Comparison of ENCODE assay signal across 8 cellular contexts in the genomic region with DNA sequence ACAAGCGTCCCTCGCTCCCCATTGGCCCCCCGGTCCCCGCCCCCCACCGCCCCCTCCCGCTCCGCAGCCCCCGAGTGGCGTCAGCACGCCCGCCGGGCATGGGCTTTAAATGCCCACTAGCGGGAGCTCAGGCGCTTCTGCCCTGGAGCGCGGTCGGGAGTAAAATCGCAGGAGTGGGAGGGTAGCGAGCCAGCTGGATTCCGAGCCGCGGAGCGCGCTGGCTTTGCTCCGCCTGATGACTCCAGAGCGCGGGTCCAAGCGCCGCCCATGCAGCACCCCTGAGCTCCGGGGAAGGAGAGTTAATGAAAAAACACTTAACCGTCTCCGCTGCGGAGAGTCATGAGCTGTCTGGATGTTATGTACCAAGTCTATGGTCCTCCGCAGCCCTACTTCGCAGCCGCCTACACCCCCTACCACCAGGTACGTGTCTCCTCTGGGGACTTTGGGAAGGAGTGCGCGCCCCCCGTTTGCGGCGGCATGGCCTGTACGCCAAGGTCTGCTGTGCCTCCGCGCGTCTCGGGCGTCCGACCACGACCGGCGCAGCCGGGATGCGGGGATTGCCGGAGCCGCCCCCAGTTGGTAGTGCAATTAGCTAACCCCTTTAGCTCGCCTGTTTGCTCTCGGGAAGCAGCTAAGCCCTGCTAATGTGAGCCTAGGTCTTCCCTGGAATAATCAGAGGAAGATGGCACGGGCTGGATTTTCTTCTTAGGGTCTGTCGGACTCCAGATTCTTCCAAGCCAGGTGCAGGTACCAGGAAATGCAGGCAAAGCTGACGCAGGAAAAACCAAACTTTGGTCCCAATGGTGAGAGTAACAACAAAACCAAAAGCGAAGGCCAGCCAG. TPM values are rescaled to one million over a fixed set of nuclear protein-coding genes. Genes with fewer than 3 reads are reported as not detected.
DNase-seq lines count a peak whose midpoint lies in the region; ATAC-seq and TF ChIP-seq lines count a peak whose summit lies in the region.

A gene with protein sequence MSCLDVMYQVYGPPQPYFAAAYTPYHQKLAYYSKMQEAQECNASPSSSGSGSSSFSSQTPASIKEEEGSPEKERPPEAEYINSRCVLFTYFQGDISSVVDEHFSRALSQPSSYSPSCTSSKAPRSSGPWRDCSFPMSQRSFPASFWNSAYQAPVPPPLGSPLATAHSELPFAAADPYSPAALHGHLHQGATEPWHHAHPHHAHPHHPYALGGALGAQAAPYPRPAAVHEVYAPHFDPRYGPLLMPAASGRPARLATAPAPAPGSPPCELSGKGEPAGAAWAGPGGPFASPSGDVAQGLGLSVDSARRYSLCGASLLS (plus strand): TSS at position 134 of the 842 bp plus-strand sequence. CDS start 206 bp downstream, at position 340.

- peak within 1 kb of the TSS; percentile 68 for H2AFZ ChIP-seq in hepatocyte

- ATAC-seq in HG03469 (IDR thresholded peaks at IDR 0.05; ENCODE audit: unreplicated experiment) (no peak), HG03108 (IDR thresholded peaks at IDR 0.05; ENCODE audit: unreplicated experiment) (no peak)

- H3K4me1 ChIP-seq in adipocyte (ENCODE audit: control insufficient read depth, insufficient read depth, low read length) (peaks cover 23% of the 10 kb centered on the region), hepatocyte (ENCODE audit: insufficient read depth) (peaks cover 17% of the 10 kb centered on the region)

- no peaks in the 10 kb centered on the region for H3K9me2 ChIP-seq in hepatocyte (replicated peaks; ENCODE audit: insufficient read depth)

- peaks cover 22% of the 10 kb centered on the region for H3K4me1 Mint-ChIP-seq in activated T-cell treated with anti-CD3 and anti-CD28 coated beads, Interleukin-2, amount 50 U/mL, for 24 hours (ENCODE audit: low read depth)
- peaks cover 4 to 13% (median 7%) of the 10 kb centered on the region in 3 donors for H3K4me1 Mint-ChIP-seq in IgD-negative memory B cell

- peak; percentile 35 for DNase-seq in activated T-cell treated with anti-CD3 and anti-CD28 coated beads, Interleukin-2, amount 50 U/mL, for 24 hours
- DNase-seq in activated T-cell treated with anti-CD3 and anti-CD28 coated beads, Interleukin-2, amount 50 U/mL, for 1 hour: no peak
- peak; percentile 37 for DNase-seq in adipocyte (ENCODE audit: low read depth)
- peak; percentile 74 for DNase-seq in hepatocyte (ENCODE audit: low spot score)
- no peak for DNase-seq in retinal pigment epithelial cell (ENCODE audit: low read depth)

- WGBS in hepatocyte (ENCODE audit: low lambda C conversion rate, missing lambda C conversion rate): 1% methylated on average over 56 of the region's 62 CpGs

- peaks cover 20% of the 10 kb centered on the region for H3K9me3 ChIP-seq in adipocyte (ENCODE audit: control insufficient read depth, low read length)
- no peaks in the 10 kb centered on the region for H3K9me3 ChIP-seq in hepatocyte (ENCODE audit: low read depth)

- no peak within 1 kb of the TSS for H3K27ac ChIP-seq in hepatocyte

- no peaks in the 10 kb centered on the region for H3K79me2 ChIP-seq in hepatocyte

- H3K27me3 Mint-ChIP-seq in activated T-cell treated with anti-CD3 and anti-CD28 coated beads, Interleukin-2, amount 50 U/mL, for 24 hours: peaks cover 93% of the 10 kb centered on the region
- peaks cover 63% of the 10 kb centered on the region for H3K27me3 Mint-ChIP-seq in IgD-negative memory B cell

- no peak within 1 kb of the TSS for H3K9ac ChIP-seq in adipocyte (ENCODE audit: low read length)

- H3K4me3 Mint-ChIP-seq in activated T-cell treated with anti-CD3 and anti-CD28 coated beads, Interleukin-2, amount 50 U/mL, for 24 hours: peak within 1 kb of the TSS; percentile 67
- H3K4me3 Mint-ChIP-seq in IgD-negative memory B cell: peak within 1 kb of the TSS in 3 of 4 donors; percentile 58 to 86 (median 75)

- H3K9me3 Mint-ChIP-seq in activated T-cell treated with anti-CD3 and anti-CD28 coated beads, Interleukin-2, amount 50 U/mL, for 24 hours: peaks cover 3% of the 10 kb centered on the region
- H3K9me3 Mint-ChIP-seq in IgD-negative memory B cell: no peaks in the 10 kb centered on the region

- peak within 1 kb of the TSS; percentile 72 for H3K4me3 ChIP-seq in adipocyte (ENCODE audit: low read length)
- H3K4me3 ChIP-seq in hepatocyte: peak within 1 kb of the TSS; percentile 70
- H3K4me3 ChIP-seq in retinal pigment epithelial cell (ENCODE audit: low read length): peak within 1 kb of the TSS; percentile 35

- peak within 1 kb of the TSS; percentile 96 for H3K4me2 ChIP-seq in hepatocyte

- no peak within 1 kb of the TSS for H3K27ac Mint-ChIP-seq in activated T-cell treated with anti-CD3 and anti-CD28 coated beads, Interleukin-2, amount 50 U/mL, for 24 hours
- no peak within 1 kb of the TSS for H3K27ac Mint-ChIP-seq in IgD-negative memory B cell

- TF ChIP-seq CTCF in hepatocyte (IDR thresholded peaks at IDR 0.05; ENCODE audit: poor library complexity) (peak; percentile 27), retinal pigment epithelial cell (conservative IDR thresholded peaks at IDR 0.05; ENCODE audit: low read depth, low read length) (peak; percentile 12)

- H4K20me1 ChIP-seq in hepatocyte (ENCODE audit: insufficient read depth, poor library complexity, severe bottlenecking): no peaks in the 10 kb centered on the region

- H3K36me3 ChIP-seq in adipocyte (ENCODE audit: control insufficient read depth, insufficient read depth, low read length, severe bottlenecking): no peaks in the 10 kb centered on the region
- H3K36me3 ChIP-seq in hepatocyte (replicated peaks; ENCODE audit: insufficient read depth, low read depth): no peaks in the 10 kb centered on the region

- no peaks in the 10 kb centered on the region for H3K36me3 Mint-ChIP-seq in activated T-cell treated with anti-CD3 and anti-CD28 coated beads, Interleukin-2, amount 50 U/mL, for 24 hours (ENCODE audit: low read depth)
- H3K36me3 Mint-ChIP-seq in IgD-negative memory B cell: no peaks in the 10 kb centered on the region

- H3K27me3 ChIP-seq in adipocyte (replicated peaks; ENCODE audit: control insufficient read depth, insufficient read depth, low read length) (peaks cover 94% of the 10 kb centered on the region), hepatocyte (peaks cover 97% of the 10 kb centered on the region)

RNA-seq across cellular contexts. Expression of the gene that starts here (rescaled TPM):
- polyA plus RNA-seq in IgD-negative memory B cell (not detected), hepatocyte (0.29 TPM in 1 of 2 replicates, not detected in the other)
- not detected in 2 replicates for total RNA-seq in hepatocyte

Comparison
In these comparisons a context has a peak if more than half of its experiments do, and no peak if none do; other contexts are left out.
1. DNase-seq: peak in activated T-cell treated with anti-CD3 and anti-CD28 coated beads, Interleukin-2, amount 50 U/mL, for 24 hours (single experiment) and adipocyte (single experiment); none in activated T-cell treated with anti-CD3 and anti-CD28 coated beads, Interleukin-2, amount 50 U/mL, for 1 hour (single experiment) and retinal pigment epithelial cell (single experiment).
2. Peak in DNase-seq, H3K4me3 ChIP-seq and H3K4me2 ChIP-seq in hepatocyte; RNA of the gene not detected or under 1 TPM.
3. Peak in every context shown above with its lines, with median percentiles within 50 percentile points of each other: H3K4me3 ChIP-seq.